Comparison of ENCODE assay signal across 1 cellular context in the genomic region with DNA sequence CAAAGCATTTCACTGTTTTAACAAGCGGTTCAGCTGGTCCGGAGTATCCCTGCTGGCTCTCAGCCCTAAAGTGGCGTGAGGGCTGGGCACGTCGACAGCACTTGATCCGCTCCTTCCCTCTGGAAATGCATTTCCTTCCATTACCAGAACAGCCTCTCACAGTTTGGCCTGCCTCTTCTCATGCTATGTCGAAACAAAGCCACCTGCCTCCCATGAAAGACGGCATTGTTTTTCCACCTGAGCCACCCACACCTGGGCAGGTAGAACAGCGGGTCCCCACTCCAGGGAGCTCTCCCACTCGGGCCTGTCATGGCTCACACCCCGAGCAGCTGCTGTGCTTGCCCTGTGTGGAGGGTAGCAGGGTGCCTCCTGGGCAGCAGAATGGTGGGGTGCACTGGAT.
TF ChIP-seq lines count a peak whose summit lies in the region.

No MANE protein-coding gene starts in this region.

TF ChIP-seq in GM23338, 12 proteins besides CTCF, POLR2A, EP300 and RAD21 (continued from another document):
- TF ChIP-seq ZNF462 (CRISPR knock-in tag; IDR thresholded peaks at IDR 0.05) (no peak), POLR2AphosphoS5 (IDR thresholded peaks at IDR 0.05; ENCODE audit: low read depth) (no peak), NANOG (IDR thresholded peaks at IDR 0.05; ENCODE audit: borderline replicate concordance) (no peak), ZNF331 (CRISPR knock-in tag; IDR thresholded peaks at IDR 0.05; ENCODE audit: low read depth) (no peak), EZH2 (IDR thresholded peaks at IDR 0.05; ENCODE audit: low read depth, unreplicated experiment) (no peak), EZH2phosphoT487 (IDR thresholded peaks at IDR 0.05; ENCODE audit: unreplicated experiment) (no peak), CREB1 (CRISPR knock-in tag; IDR thresholded peaks at IDR 0.05; ENCODE audit: low read depth) (no peak), JUNB (IDR thresholded peaks at IDR 0.05; ENCODE audit: unreplicated experiment) (no peak), REST (IDR thresholded peaks at IDR 0.05; ENCODE audit: unreplicated experiment) (no peak)
